In the genomic region with DNA sequence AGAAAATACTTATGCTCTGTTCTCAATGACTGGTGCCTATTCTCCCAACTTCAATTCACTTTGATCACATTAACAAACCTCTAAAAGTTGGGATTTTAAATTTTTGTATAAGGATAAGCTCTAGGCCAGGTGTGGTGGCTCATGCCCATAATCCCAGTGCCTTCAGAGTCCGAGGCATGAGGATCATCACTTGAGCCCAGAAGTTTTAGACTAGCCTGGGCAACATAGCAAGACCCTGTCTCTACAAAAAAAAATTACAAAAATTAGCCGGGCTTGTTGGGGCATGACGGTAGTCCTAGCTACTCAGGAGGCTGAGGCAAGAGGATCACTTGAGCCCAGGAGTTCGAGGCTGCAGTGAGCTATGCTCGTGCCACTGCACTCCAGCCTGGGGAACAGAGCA, we compare ENCODE assay signal across 3 cellular contexts.
TF ChIP-seq lines count a peak whose summit lies in the region.

No MANE protein-coding gene starts in this region.

TF ChIP-seq in HepG2, 621 proteins besides CTCF, POLR2A, EP300 and RAD21:
- TF ChIP-seq TBL1XR1 (IDR thresholded peaks at IDR 0.05; ENCODE audit: borderline replicate concordance, low read length, partially characterized antibody) (no peak), ATF7-NPFF (CRISPR knock-in tag; IDR thresholded peaks at IDR 0.05; ENCODE audit: low read depth) (no peak), SMYD3 (CRISPR knock-in tag; IDR thresholded peaks at IDR 0.05) (no peak), ZNF121 (CRISPR knock-in tag; IDR thresholded peaks at IDR 0.05) (peak; percentile 83), WIZ (CRISPR knock-in tag; IDR thresholded peaks at IDR 0.05) (no peak), HNF1B (CRISPR knock-in tag; IDR thresholded peaks at IDR 0.05) (0 out of 2 replicates have a peak, but pooled peaks have one; percentile 29), KDM2A (CRISPR knock-in tag; IDR thresholded peaks at IDR 0.05; ENCODE audit: borderline replicate concordance, low read depth) (no peak)

TF ChIP-seq in K562, 482 proteins besides CTCF, POLR2A, EP300 and RAD21:
- no peak for TF ChIP-seq NR2F6 (CRISPR knock-in tag; IDR thresholded peaks at IDR 0.05)
- TF ChIP-seq TCF3 (CRISPR knock-in tag; IDR thresholded peaks at IDR 0.05), result no peak
- 0 out of 2 replicates have a peak, but pooled peaks have one; percentile 33 for TF ChIP-seq ZFPM2 (CRISPR knock-in tag; IDR thresholded peaks at IDR 0.05)
- TF ChIP-seq ZNF121 (CRISPR knock-in tag; conservative IDR thresholded peaks at IDR 0.05), result peak; percentile 23; the same call in 1 of the 2 replicates
- TF ChIP-seq PHF8 (IDR thresholded peaks at IDR 0.05; ENCODE audit: borderline replicate concordance, low read length), result no peak
- 0 out of 2 replicates have a peak, but pooled peaks have one; percentile 20 for TF ChIP-seq PML (IDR thresholded peaks at IDR 0.05; ENCODE audit: low read length)
- no peak for TF ChIP-seq NFIX (CRISPR knock-in tag; IDR thresholded peaks at IDR 0.05; ENCODE audit: low read depth)

TF ChIP-seq in HEK293T, 16 proteins besides CTCF, POLR2A, EP300 and RAD21:
- TF ChIP-seq ZNF384 (IDR thresholded peaks at IDR 0.05) (no peak), L3MBTL2 (conservative IDR thresholded peaks at IDR 0.05) (no peak), HDGF (IDR thresholded peaks at IDR 0.05; ENCODE audit: borderline replicate concordance) (no peak), CTBP1 (IDR thresholded peaks at IDR 0.05; ENCODE audit: borderline replicate concordance) (no peak), NFRKB (IDR thresholded peaks at IDR 0.05) (no peak), FOXK2 (IDR thresholded peaks at IDR 0.05) (no peak), PKNOX1 (IDR thresholded peaks at IDR 0.05) (no peak), LEF1 (IDR thresholded peaks at IDR 0.05; ENCODE audit: borderline replicate concordance) (no peak), ARNT (IDR thresholded peaks at IDR 0.05) (no peak), SUZ12 (IDR thresholded peaks at IDR 0.05) (no peak), BHLHE40 (IDR thresholded peaks at IDR 0.05; ENCODE audit: borderline replicate concordance) (no peak), SP1 (IDR thresholded peaks at IDR 0.05) (no peak)
